In genomic region chr13:103029798-103030197, GRCh38 we compare ENCODE assay signal across 35 cellular contexts. TPM values are rescaled to one million over a fixed set of nuclear protein-coding genes. Genes with fewer than 3 reads are reported as not detected.
"Had no signal": no experiment of that assay in that cellular context is flagged by ENCODE, and none has a peak within 500 bp of the region (broad histone marks: within the 10 kb centered on the region; RNA-seq: fewer than 3 reads in every experiment).

No MANE protein-coding gene starts in this region.

- H3K36me3 ChIP-seq: breast epithelium, heart left ventricle, lower lobe of right lung, neutrophil, pancreas, prostate gland, stomach, thyroid gland had no signal

- H3K9me3 ChIP-seq: pancreas, prostate gland, thyroid gland had no signal

- H3K4me3 Mint-ChIP-seq: activated CD8-positive, alpha-beta T cell treated with anti-CD3 and anti-CD28 coated beads for 36 hours; activated naive CD4-positive, alpha-beta T cell treated with anti-CD3 and anti-CD28 coated beads, Interleukin-2, amount 50 U/mL, for 24 hours; activated naive CD8-positive, alpha-beta T cell treated with anti-CD3 and anti-CD28 coated beads, Interleukin-2, amount 50 U/mL, for 24 hours; activated T-cell treated with anti-CD3 and anti-CD28 coated beads, Interleukin-2, amount 50 U/mL, for 4 hours; central memory CD8-positive, alpha-beta T cell; dendritic cell treated with granulocyte-macrophage colony-stimulating factor and Interleukin-4, amounts not matched to agents 40 ng/mL and 50 ng/mL, for 4 days; endodermal cell; natural killer cell; stimulated activated naive B cell treated with anti-CD40 and anti-IgM and Interleukin-4, amounts not matched to agents 10 μg/mL and 1 μg/mL and 100 μg/mL, for 72 hours; T-helper 17 cell; WTC11 had no signal

- DNase-seq: activated CD4-positive, alpha-beta T cell treated with anti-CD3 and anti-CD28 coated beads for 1 hour; activated CD4-positive, alpha-beta T cell treated with anti-CD3 and anti-CD28 coated beads, Interleukin-2, amount 50 U/mL, for 1 hour; activated CD8-positive, alpha-beta T cell treated with anti-CD3 and anti-CD28 coated beads for 36 hours; activated naive CD8-positive, alpha-beta T cell treated with anti-CD3 and anti-CD28 coated beads, Interleukin-2, amount 50 U/mL, for 24 hours; activated T-cell treated with anti-CD3 and anti-CD28 coated beads, Interleukin-2, amount 50 U/mL, for 4 hours; amygdala; endodermal cell; foreskin fibroblast; heart left ventricle; hypothalamus; lower lobe of right lung; mesenchymal stem cell; natural killer cell; retina; stimulated activated CD4-positive, alpha-beta T cell treated with anti-CD3 and anti-CD28 coated beads, Interleukin-1b, Interleukin-23, amount 100 ng/mL, for 48 hours; stimulated activated CD4-positive, alpha-beta T cell treated with anti-CD3 and anti-CD28 coated beads, Interleukin-4, amount 100 ng/mL, for 4 hours; stimulated activated CD8-positive, alpha-beta memory T cell treated with anti-CD3 and anti-CD28 coated beads, Interleukin-4, amount 100 ng/mL, for 48 hours; stimulated activated naive B cell treated with anti-CD40 and anti-IgM and Interleukin-4, amounts not matched to agents 10 μg/mL and 1 μg/mL and 100 μg/mL, for 72 hours; stomach; T-helper 17 cell; T1000; thyroid gland had no signal

- H3K27me3 Mint-ChIP-seq: activated CD8-positive, alpha-beta T cell treated with anti-CD3 and anti-CD28 coated beads for 36 hours; activated naive CD4-positive, alpha-beta T cell treated with anti-CD3 and anti-CD28 coated beads, Interleukin-2, amount 50 U/mL, for 24 hours; activated naive CD8-positive, alpha-beta T cell treated with anti-CD3 and anti-CD28 coated beads, Interleukin-2, amount 50 U/mL, for 24 hours; central memory CD8-positive, alpha-beta T cell; dendritic cell treated with granulocyte-macrophage colony-stimulating factor and Interleukin-4, amounts not matched to agents 40 ng/mL and 50 ng/mL, for 4 days; stimulated activated naive B cell treated with anti-CD40 and anti-IgM and Interleukin-4, amounts not matched to agents 10 μg/mL and 1 μg/mL and 100 μg/mL, for 72 hours; T-helper 17 cell had no signal

- H3K4me3 ChIP-seq: breast epithelium, heart left ventricle, lower lobe of right lung, pancreas, prostate gland, smooth muscle cell, stomach, thyroid gland had no signal

- H3K4me1 ChIP-seq: breast epithelium, heart left ventricle, lower lobe of right lung, prostate gland, stomach, thyroid gland had no signal

- H3K4me2 ChIP-seq: smooth muscle cell had no signal

- H3K36me3 Mint-ChIP-seq: activated naive CD4-positive, alpha-beta T cell treated with anti-CD3 and anti-CD28 coated beads, Interleukin-2, amount 50 U/mL, for 24 hours had no signal

- ATAC-seq: activated CD8-positive, alpha-beta T cell treated with anti-CD3 and anti-CD28 coated beads for 36 hours; activated naive CD8-positive, alpha-beta T cell treated with anti-CD3 and anti-CD28 coated beads, Interleukin-2, amount 50 U/mL, for 24 hours; activated T-cell treated with anti-CD3 and anti-CD28 coated beads, Interleukin-2, amount 50 U/mL, for 4 hours; esophagus mucosa; pancreas; stimulated activated naive B cell treated with anti-CD40 and anti-IgM and Interleukin-4, amounts not matched to agents 10 μg/mL and 1 μg/mL and 100 μg/mL, for 72 hours; T-helper 17 cell; WTC11 had no signal

- H3K27ac ChIP-seq: breast epithelium, heart left ventricle, lower lobe of right lung, neutrophil, pancreas, prostate gland, stomach, thyroid gland had no signal

- H3K27me3 ChIP-seq: breast epithelium, heart left ventricle, neutrophil, pancreas, stomach, thyroid gland had no signal

- H3K4me1 Mint-ChIP-seq: activated naive CD4-positive, alpha-beta T cell treated with anti-CD3 and anti-CD28 coated beads, Interleukin-2, amount 50 U/mL, for 24 hours; central memory CD8-positive, alpha-beta T cell; natural killer cell; T-helper 17 cell had no signal

- H3K27ac Mint-ChIP-seq: activated CD8-positive, alpha-beta T cell treated with anti-CD3 and anti-CD28 coated beads for 36 hours; activated naive CD4-positive, alpha-beta T cell treated with anti-CD3 and anti-CD28 coated beads, Interleukin-2, amount 50 U/mL, for 24 hours; activated naive CD8-positive, alpha-beta T cell treated with anti-CD3 and anti-CD28 coated beads, Interleukin-2, amount 50 U/mL, for 24 hours; activated T-helper 2 cell treated with anti-CD3 and anti-CD28 coated beads, Interferon-gamma antibody, Interleukin-2, Interleukin-4, amounts not matched to agents 10 μg/mL and 5 μg/mL and 100 μg/mL, durations not matched to agents 14 hours and 24 hours and 36 hours; dendritic cell treated with granulocyte-macrophage colony-stimulating factor and Interleukin-4, amounts not matched to agents 40 ng/mL and 50 ng/mL, for 4 days; endodermal cell; natural killer cell; stimulated activated naive B cell treated with anti-CD40 and anti-IgM and Interleukin-4, amounts not matched to agents 10 μg/mL and 1 μg/mL and 100 μg/mL, for 72 hours; T-helper 17 cell; WTC11 had no signal

RNA-seq across cellular contexts. Expression of gene SLC10A2, which starts 36.4 kb away (rescaled TPM):
- total RNA-seq: activated CD8-positive, alpha-beta T cell treated with anti-CD3 and anti-CD28 coated beads for 36 hours; activated T-cell treated with anti-CD3 and anti-CD28 coated beads, Interleukin-2, amount 50 U/mL, for 4 hours; activated T-helper 2 cell treated with anti-CD3 and anti-CD28 coated beads, Interferon-gamma antibody, Interleukin-2, Interleukin-4, amounts not matched to agents 10 μg/mL and 5 μg/mL and 100 μg/mL, durations not matched to agents 14 hours and 24 hours and 36 hours; endodermal cell; esophagus mucosa; heart left ventricle; kidney epithelial cell; lower lobe of right lung; natural killer cell; pancreas; prostate gland; smooth muscle cell; stomach; T-helper 17 cell; thyroid gland; ureter; WTC11 had no signal
- polyA plus RNA-seq: heart left ventricle, pancreas, smooth muscle cell, stomach had no signal
